ENCODE assay signal across 1 cellular context in genomic region chr16:50152807-50153647, GRCh38.
A peak's percentile ranks its signal among the peaks of the same experiment; 100 is the strongest.
TF ChIP-seq lines count a peak whose summit lies in the region.

Gene TENT4B, plus strand, starts transcription at chr16:50153306. Its CDS starts 316 bp downstream, at chr16:50153622.

TF ChIP-seq in HepG2, 621 proteins besides CTCF, POLR2A, EP300 and RAD21 (continued from another document and continues in another):
- TF ChIP-seq ZBED4 (CRISPR knock-in tag; IDR thresholded peaks at IDR 0.05; ENCODE audit: borderline replicate concordance), result peak; percentile 69; the same call in 1 of the 2 replicates
- TF ChIP-seq TBX2 (CRISPR knock-in tag; IDR thresholded peaks at IDR 0.05; ENCODE audit: borderline replicate concordance), result peak; percentile 85
- peak; percentile 73; the same call in 1 of the 2 replicates for TF ChIP-seq NFKB2 (CRISPR knock-in tag; IDR thresholded peaks at IDR 0.05; ENCODE audit: borderline replicate concordance)
- no peak for TF ChIP-seq RERE (CRISPR knock-in tag; IDR thresholded peaks at IDR 0.05; ENCODE audit: low read depth)
- peak; percentile 83 for TF ChIP-seq ZNF263 (CRISPR knock-in tag; IDR thresholded peaks at IDR 0.05)
- TF ChIP-seq ZBTB33 (CRISPR knock-in tag; IDR thresholded peaks at IDR 0.05), result no peak
- TF ChIP-seq TFDP1 (CRISPR knock-in tag; IDR thresholded peaks at IDR 0.05; ENCODE audit: borderline replicate concordance), result peak; percentile 74; the same call in 1 of the 2 replicates
- TF ChIP-seq KAT7 (CRISPR knock-in tag; IDR thresholded peaks at IDR 0.05; ENCODE audit: borderline replicate concordance), result 0 out of 2 replicates have a peak, but pooled peaks have one; percentile 63
- 0 out of 2 replicates have a peak, but pooled peaks have one; percentile 48 for TF ChIP-seq ZNF414 (CRISPR knock-in tag; IDR thresholded peaks at IDR 0.05)
- peak; percentile 91; the same call in 1 of the 2 replicates for TF ChIP-seq HES4 (CRISPR knock-in tag; IDR thresholded peaks at IDR 0.05; ENCODE audit: borderline replicate concordance)
- peak; percentile 71; the same call in 1 of the 2 replicates for TF ChIP-seq ZNF691 (CRISPR knock-in tag; IDR thresholded peaks at IDR 0.05; ENCODE audit: borderline replicate concordance, low read depth)
- TF ChIP-seq STAT6 (CRISPR knock-in tag; IDR thresholded peaks at IDR 0.05; ENCODE audit: borderline replicate concordance), result no peak
- TF ChIP-seq HMGXB3 (CRISPR knock-in tag; IDR thresholded peaks at IDR 0.05; ENCODE audit: borderline replicate concordance), result peak; percentile 80; the same call in 1 of the 2 replicates
- TF ChIP-seq ETV5 (CRISPR knock-in tag; IDR thresholded peaks at IDR 0.05; ENCODE audit: borderline replicate concordance), result peak; percentile 49
- peak; percentile 60; the same call in 1 of the 2 replicates for TF ChIP-seq YEATS2 (CRISPR knock-in tag; IDR thresholded peaks at IDR 0.05; ENCODE audit: borderline replicate concordance)
- no peak for TF ChIP-seq MAFG (CRISPR knock-in tag; IDR thresholded peaks at IDR 0.05)
- TF ChIP-seq TOE1 (CRISPR knock-in tag; IDR thresholded peaks at IDR 0.05), result 0 out of 2 replicates have a peak, but pooled peaks have one; percentile 75
- TF ChIP-seq ZBTB39 (CRISPR knock-in tag; IDR thresholded peaks at IDR 0.05), result no peak; the same call in 1 of the 2 replicates
